In the genomic region with DNA sequence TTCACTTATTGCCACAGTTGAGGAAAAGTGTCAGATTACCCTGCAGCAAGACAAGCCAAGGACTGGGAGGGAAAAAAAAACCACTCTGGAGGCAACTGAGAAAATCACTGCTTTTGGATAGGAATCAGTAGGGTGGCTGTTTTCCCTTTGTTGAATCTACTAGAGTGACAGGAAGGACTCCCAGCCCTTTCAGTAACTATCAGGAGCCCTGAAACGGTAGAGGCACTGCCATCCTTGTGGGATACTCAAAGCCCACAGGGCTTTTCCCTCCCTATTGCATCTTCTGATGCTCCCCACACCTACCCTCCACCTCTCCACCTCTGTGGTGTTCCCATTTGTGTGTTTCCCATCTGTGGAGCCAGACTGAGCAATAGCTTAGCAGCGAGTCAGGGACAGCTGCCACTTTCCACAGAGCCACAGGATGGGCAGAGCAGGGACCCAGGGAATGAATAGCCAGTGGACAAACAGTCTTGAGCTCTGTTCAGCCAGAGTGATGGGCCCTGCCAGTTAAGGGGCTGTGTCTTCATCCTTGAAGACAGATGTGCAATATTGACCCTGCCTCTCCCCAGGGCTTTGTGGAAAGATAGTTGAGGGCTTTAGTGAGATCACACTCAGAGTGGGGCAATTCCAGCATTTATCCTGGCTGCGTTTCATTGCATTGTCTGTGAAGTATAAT, we compare ENCODE assay signal across 15 cellular contexts. TPM values are rescaled to one million over a fixed set of nuclear protein-coding genes. Genes with fewer than 3 reads are reported as not detected.
A peak's percentile ranks its signal among the peaks of the same experiment; 100 is the strongest.
DNase-seq lines count a peak whose midpoint lies in the region; ATAC-seq, FAIRE-seq and TF ChIP-seq lines count a peak whose summit lies in the region.
"Had no signal": no experiment of that assay in that cellular context is flagged by ENCODE, and none has a peak within 500 bp of the region (broad histone marks: within the 10 kb centered on the region; RNA-seq: fewer than 3 reads in every experiment).

No MANE protein-coding gene starts in this region.

- H3K27ac ChIP-seq in CD4-positive, alpha-beta T cell (ENCODE audit: low read depth, low read length): no peak overlapping the region
- H3K27ac ChIP-seq in HUES64 (ENCODE audit: low read depth, low read length): peak overlapping the region; percentile 82
- H3K27ac ChIP-seq in H1 (ENCODE audit: low read depth, low read length): peak overlapping the region; percentile 33
- H3K27ac ChIP-seq in small intestine (ENCODE audit: low read depth in 1 of 2, low read length in 1 of 2): no peak overlapping the region
- H3K27ac ChIP-seq: neutrophil, suprapubic skin had no signal

- H3K36me3 ChIP-seq in HUES64 (ENCODE audit: insufficient read depth, low read length): peaks cover 7% of the 10 kb centered on the region
- H3K36me3 ChIP-seq in H1 (ENCODE audit: control insufficient read depth in 2 of 4, insufficient read depth in 4 of 4, low read length in 3 of 4): peaks cover 0 to 8% (median 1%) of the 10 kb centered on the region in 4 experiments; a peak in 3 of 8 replicates
- peaks cover 0 to 3% of the 10 kb centered on the region in 2 donors for H3K36me3 ChIP-seq in small intestine (ENCODE audit: control insufficient read depth in 2 of 2, insufficient read depth in 2 of 2, low read length in 2 of 2)

- no peak for TF ChIP-seq EP300 in H1 (IDR thresholded peaks at IDR 0.05; ENCODE audit: borderline replicate concordance in 1 of 2, low read depth in 2 of 2, low read length in 2 of 2)

- FAIRE-seq in H1 (lab: Jason Lieb, UNC): peak; percentile 97
- FAIRE-seq in small intestine (lab: Jason Lieb, UNC): no peak

- CTCF ChIA-PET in CD4-positive, alpha-beta T cell (lab: Charles Lee): interaction anchor here (1.1 kb wide), 1 partner anchor 34 kb away, joined by 3 read pairs; no protein-coding TSS in a partner anchor
- CTCF ChIA-PET in H1 (lab: Charles Lee; ENCODE audit: partially characterized antibody): interaction anchor here (0.7 to 1.8 kb wide), 10 partner anchors 14 to 366 kb away, joined by 3 to 5 read pairs (median 3); a partner anchor contains a TSS

- TF ChIP-seq CTCF in CD4-positive, alpha-beta T cell (IDR thresholded peaks at IDR 0.05): no peak
- TF ChIP-seq CTCF in H1 (IDR thresholded peaks at IDR 0.05; ENCODE audit: control extremely low read depth in 1 of 3, insufficient read depth in 1 of 3, low read depth in 1 of 3, low read length in 3 of 3): no peak
- TF ChIP-seq CTCF in mesothelial cell of epicardium (IDR thresholded peaks at IDR 0.05; ENCODE audit: unreplicated experiment): peak; percentile 1

- no peak for DNase-seq in CD4-positive, alpha-beta T cell
- DNase-seq in H1 (ENCODE audit: low read depth in 1 of 2, low spot score in 2 of 2) (peak; percentile 10 to 53), mesothelial cell of epicardium (ENCODE audit: low spot score in 2 of 2, unreplicated experiment in 2 of 2) (no peak), small intestine (no peak)
- no peak for DNase-seq in effector memory CD8-positive, alpha-beta T cell
- DNase-seq: immature natural killer cell; NCI-H2029 treated with DMSO at 0.1 percent for 48 hours; RPMI8226; stimulated activated CD4-positive, alpha-beta T cell treated with anti-CD3 and anti-CD28 coated beads, Interleukin-2, amount 100 ng/mL, for 48 hours had no signal

- H3K79me1 ChIP-seq in H1 (ENCODE audit: low read depth, low read length): peaks cover 16% of the 10 kb centered on the region

- H3K4me1 ChIP-seq in HUES64 (ENCODE audit: insufficient read depth, low read length) (peaks cover 35% of the 10 kb centered on the region), H1 (replicated peaks in 1 of 4; ENCODE audit: control insufficient read depth in 3 of 4, insufficient read depth in 4 of 4, low read length in 3 of 4) (peaks cover 9 to 28% (median 22%) of the 10 kb centered on the region in 4 experiments), small intestine (ENCODE audit: control insufficient read depth in 2 of 2, insufficient read depth in 1 of 2, low read depth in 1 of 2, low read length in 1 of 2) (no peaks in the 10 kb centered on the region)

- no peaks in the 10 kb centered on the region for H3K27me3 Mint-ChIP-seq in CD4-positive, alpha-beta T cell
- no peaks in the 10 kb centered on the region for H3K27me3 Mint-ChIP-seq in mesothelial cell of epicardium (ENCODE audit: low read depth)
- no peaks in the 10 kb centered on the region for H3K27me3 Mint-ChIP-seq in effector memory CD8-positive, alpha-beta T cell
- H3K27me3 Mint-ChIP-seq: IgD-negative memory B cell had no signal

- H3K4me2 ChIP-seq in H1 (ENCODE audit: insufficient read depth in 1 of 2, low read depth in 2 of 2, low read length in 2 of 2): peak overlapping the region; percentile 9 to 57

- peaks cover 2% of the 10 kb centered on the region for H3K9me3 Mint-ChIP-seq in CD4-positive, alpha-beta T cell
- no peaks in the 10 kb centered on the region for H3K9me3 Mint-ChIP-seq in mesothelial cell of epicardium
- H3K9me3 Mint-ChIP-seq in effector memory CD8-positive, alpha-beta T cell: no peaks in the 10 kb centered on the region
- H3K9me3 Mint-ChIP-seq: IgD-negative memory B cell, immature natural killer cell had no signal

- peak overlapping the region; percentile 23; the same call in 1 of the 2 replicates for H3K9ac ChIP-seq in HUES64 (ENCODE audit: low read depth, low read length)
- 0 out of 7 replicates have a peak overlapping the region, but pooled peaks of 1 of the 4 experiments have one; percentile 26 for H3K9ac ChIP-seq in H1 (replicated peaks in 1 of 4; ENCODE audit: extremely low read depth in 1 of 4, low read depth in 3 of 4, low read length in 3 of 4)

- no peak for TF ChIP-seq RAD21 in H1 (IDR thresholded peaks at IDR 0.05 in 1 of 2, conservative IDR thresholded peaks at IDR 0.05 in 1 of 2; ENCODE audit: low read depth in 2 of 2, low read length in 2 of 2)

- H2BK15ac ChIP-seq in H1 (ENCODE audit: low read length): peak overlapping the region; percentile 18

- no peaks in the 10 kb centered on the region; the same call in 1 of the 2 replicates for H3K23me2 ChIP-seq in H1 (ENCODE audit: low read depth, low read length)

- peak overlapping the region; percentile 10 for H2BK120ac ChIP-seq in H1 (replicated peaks; ENCODE audit: low read depth, low read length)

- H3K18ac ChIP-seq in H1 (ENCODE audit: extremely low read depth, low read length): peak overlapping the region; percentile 73

- H3K14ac ChIP-seq in H1 (ENCODE audit: insufficient read length): no peak overlapping the region

- H2BK12ac ChIP-seq in H1 (ENCODE audit: low read depth, low read length): peak overlapping the region; percentile 43; the same call in 1 of the 2 replicates

- H3K4me1 Mint-ChIP-seq in CD4-positive, alpha-beta T cell (ENCODE audit: low read depth): peaks cover 82% of the 10 kb centered on the region
- H3K4me1 Mint-ChIP-seq in mesothelial cell of epicardium: peaks cover 3% of the 10 kb centered on the region
- peaks cover 14 to 18% of the 10 kb centered on the region in 2 donors for H3K4me1 Mint-ChIP-seq in effector memory CD8-positive, alpha-beta T cell (ENCODE audit: low read depth in 2 of 2)

- TF ChIP-seq POLR2A in H1 (IDR thresholded peaks at IDR 0.05; ENCODE audit: control extremely low read depth in 1 of 2, low read depth in 2 of 2, low read length in 2 of 2): no peak

- ATAC-seq in CD4-positive, alpha-beta T cell (ENCODE audit: poor library complexity): no peak
- no peak for ATAC-seq in effector memory CD8-positive, alpha-beta T cell (replicated peaks)
- ATAC-seq in GM21367 (IDR thresholded peaks at IDR 0.05; ENCODE audit: unreplicated experiment): no peak
- ATAC-seq in HG03175 (IDR thresholded peaks at IDR 0.05; ENCODE audit: unreplicated experiment): no peak

- H2AFZ ChIP-seq in H1 (ENCODE audit: low read length): no peak overlapping the region

- no peaks in the 10 kb centered on the region for H4K20me1 ChIP-seq in H1 (replicated peaks in 1 of 2; ENCODE audit: control insufficient read depth in 1 of 2, insufficient read depth in 2 of 2, low read length in 2 of 2)

- H4K5ac ChIP-seq in H1 (ENCODE audit: insufficient read length, low read depth, low read length): peak overlapping the region; percentile 34

- H3K27me3 ChIP-seq in CD4-positive, alpha-beta T cell (ENCODE audit: control insufficient read depth, insufficient read depth, low read length): no peaks in the 10 kb centered on the region
- H3K27me3 ChIP-seq in HUES64 (ENCODE audit: insufficient read depth, low read length) (no peaks in the 10 kb centered on the region), H1 (replicated peaks in 1 of 4; ENCODE audit: control insufficient read depth in 3 of 4, extremely low read depth in 1 of 4, insufficient read depth in 3 of 4, low read length in 3 of 4) (no peaks in the 10 kb centered on the region), small intestine (ENCODE audit: control insufficient read depth in 2 of 2, insufficient read depth in 2 of 2, low read length in 2 of 2) (no peaks in the 10 kb centered on the region)
- H3K27me3 ChIP-seq: neutrophil, suprapubic skin had no signal

- H3K4ac ChIP-seq in H1 (replicated peaks; ENCODE audit: insufficient read length, low read depth, low read length): peak overlapping the region; percentile 35

- peak overlapping the region; percentile 84 for H3K4me3 Mint-ChIP-seq in CD4-positive, alpha-beta T cell
- H3K4me3 Mint-ChIP-seq in mesothelial cell of epicardium: no peak overlapping the region
- H3K4me3 Mint-ChIP-seq in effector memory CD8-positive, alpha-beta T cell: no peak overlapping the region
- H3K4me3 Mint-ChIP-seq: IgD-negative memory B cell, immature natural killer cell had no signal

- no peaks in the 10 kb centered on the region for H3K9me3 ChIP-seq in CD4-positive, alpha-beta T cell (ENCODE audit: control insufficient read depth, low read length)
- H3K9me3 ChIP-seq in HUES64 (ENCODE audit: insufficient read depth, low read depth, low read length) (no peaks in the 10 kb centered on the region), H1 (ENCODE audit: insufficient read depth in 2 of 2, low read depth in 1 of 2, low read length in 1 of 2) (no peaks in the 10 kb centered on the region), small intestine (ENCODE audit: control insufficient read depth, low read depth) (no peaks in the 10 kb centered on the region)
- H3K9me3 ChIP-seq: neutrophil, suprapubic skin had no signal

- H2BK5ac ChIP-seq in H1 (ENCODE audit: low read depth, low read length): peak overlapping the region; percentile 84; the same call in 1 of the 2 replicates

- H4K8ac ChIP-seq in H1 (ENCODE audit: extremely low read depth, insufficient read depth, low read length): no peak overlapping the region

- H3K27ac Mint-ChIP-seq in CD4-positive, alpha-beta T cell: peak overlapping the region; percentile 96
- H3K27ac Mint-ChIP-seq in mesothelial cell of epicardium: no peak overlapping the region
- peak overlapping the region in 1 of 2 donors; percentile 29 for H3K27ac Mint-ChIP-seq in effector memory CD8-positive, alpha-beta T cell
- H3K27ac Mint-ChIP-seq: IgD-negative memory B cell, immature natural killer cell had no signal

- H3K36me3 Mint-ChIP-seq in CD4-positive, alpha-beta T cell (ENCODE audit: low read depth): peaks cover 79% of the 10 kb centered on the region
- H3K36me3 Mint-ChIP-seq in mesothelial cell of epicardium: peaks cover 17% of the 10 kb centered on the region
- peaks cover 47% of the 10 kb centered on the region for H3K36me3 Mint-ChIP-seq in effector memory CD8-positive, alpha-beta T cell (ENCODE audit: insufficient read depth)

- peak overlapping the region; percentile 36; the same call in 1 of the 2 replicates for H2BK20ac ChIP-seq in H1 (ENCODE audit: low read length)

- WGBS in HUES64: 58% methylated on average over 3 of the region's 3 CpGs
- WGBS in H1 (ENCODE audit: extremely low coverage in 1 of 2, insufficient coverage in 1 of 2, insufficient read length in 1 of 2, insufficient replicate concordance in 2 of 2, low coverage in 1 of 2, low lambda C conversion rate in 2 of 2, missing lambda C conversion rate in 1 of 2), 2 experiments: 53% methylated on average over 3 of the region's 3 CpGs; no CpG with 5 or more reads in 1 of the 2 experiments
- WGBS in small intestine, 3 donors: 88 to 96% (median 95%) methylated on average over 3 of the region's 3 CpGs

- no peak overlapping the region for H3K56ac ChIP-seq in H1 (replicated peaks; ENCODE audit: insufficient read length, low read depth, low read length)

- POLR2A ChIA-PET in CD4-positive, alpha-beta T cell (lab: Charles Lee): interaction anchor here (1.4 kb wide), 1 partner anchor 25 kb away, joined by 3 read pairs; a partner anchor contains a TSS
- POLR2A ChIA-PET in H1 (lab: Charles Lee; ENCODE audit: partially characterized antibody): interaction anchor here (0.7 to 1.5 kb wide), 4 partner anchors 8 to 17 kb away, joined by 3 to 7 read pairs (median 6); no protein-coding TSS in a partner anchor

- H3K4me3 ChIP-seq in HUES64 (ENCODE audit: low read length) (no peak overlapping the region), H1 (ENCODE audit: extremely low read depth in 1 of 4, insufficient read depth in 2 of 4, low read depth in 3 of 4, low read length in 4 of 4) (peak overlapping the region in 1 of 4 experiments; percentile 29; a peak in 1 of 8 replicates), small intestine (ENCODE audit: low read depth in 1 of 2, low read length in 2 of 2) (no peak overlapping the region)
- H3K4me3 ChIP-seq: suprapubic skin had no signal

- peaks cover 3 to 29% of the 10 kb centered on the region in 2 experiments; a peak in 3 of 4 replicates for H3K79me2 ChIP-seq in H1 (ENCODE audit: control insufficient read depth in 1 of 2, insufficient read depth in 2 of 2, low read length in 2 of 2)

- H3K23ac ChIP-seq in H1 (ENCODE audit: insufficient read length): no peak overlapping the region

- H2AK5ac ChIP-seq in H1 (ENCODE audit: low read depth, low read length): peak overlapping the region; percentile 29; the same call in 1 of the 2 replicates

- H4K91ac ChIP-seq in H1 (replicated peaks; ENCODE audit: insufficient read length, low read length): peak overlapping the region; percentile 35

- intact Hi-C loops in CD4-positive, alpha-beta T cell (cut with DNase I, micrococcal nuclease): no loop called here

RNA-seq across cellular contexts. Expression of a gene that starts 13.9 kb away (rescaled TPM):
- 10 to 100 TPM; 19.2 to 19.3 TPM for total RNA-seq in CD4-positive, alpha-beta T cell
- 17.0 TPM for polyA plus RNA-seq in HUES64 (2013, experiment 1 of 2)
- polyA plus RNA-seq in HUES64 (2013, experiment 2 of 2): 14.6 TPM
- 22.7 and 23.4 TPM in 2 replicates for total RNA-seq in H1 (2021; fragmentation: NEBNext Ultra II Directional; extraction: Animal tissue kit (Norgen Biotek cat#: 25700))
- polyA plus RNA-seq in H1 (2011; rRNA removed) (26.6 and 32.4 TPM in 2 replicates), small intestine (10 to 100 TPM in 1 of 3 donors, 1 to 10 TPM in 2; 3.2 to 10.7 (median 3.8) TPM)
- polyA plus RNA-seq in H1 (2011; cell fraction: cytosol; rRNA removed): 22.4 TPM
- polyA plus RNA-seq in H1 (2011; cell fraction: nucleus; rRNA removed): 22.1 TPM
- 15.2 to 19.3 TPM (median 17.5 TPM) in 4 replicates for polyA plus RNA-seq in H1 (2012, experiment 1 of 2)
- polyA plus RNA-seq in H1 (2012, experiment 2 of 2): 22.6 TPM
- polyA plus RNA-seq in H1 (2013, experiment 1 of 2): 21.6 TPM
- 23.3 TPM for polyA plus RNA-seq in H1 (2013, experiment 2 of 2)
- polyA minus RNA-seq in H1 (2011; rRNA and poly(A)+ RNA removed): 48.4 and 59.9 TPM in 2 replicates
- polyA minus RNA-seq in H1 (2011; cell fraction: cytosol; rRNA and poly(A)+ RNA removed): 17.0 TPM
- 24.8 TPM for polyA minus RNA-seq in H1 (2011; cell fraction: nucleus; rRNA and poly(A)+ RNA removed)
- 14.6 to 17.3 TPM (median 16.7 TPM) in 3 replicates for total RNA-seq in mesothelial cell of epicardium

RNA-seq across cellular contexts. Expression of a gene that starts 24.5 kb away (rescaled TPM):
- 10 to 100 TPM; 27.3 to 28.9 TPM for total RNA-seq in CD4-positive, alpha-beta T cell
- 35.6 TPM for polyA plus RNA-seq in HUES64 (2013, experiment 1 of 2)
- polyA plus RNA-seq in HUES64 (2013, experiment 2 of 2): 36.1 TPM
- 75.7 and 76.8 TPM in 2 replicates for total RNA-seq in H1 (2021; fragmentation: NEBNext Ultra II Directional; extraction: Animal tissue kit (Norgen Biotek cat#: 25700))
- 43.6 and 44.2 TPM in 2 replicates for polyA plus RNA-seq in H1 (2011; rRNA removed)
- polyA plus RNA-seq in H1 (2011; cell fraction: cytosol; rRNA removed): 47.2 TPM
- polyA plus RNA-seq in H1 (2011; cell fraction: nucleus; rRNA removed): 103 TPM
- polyA plus RNA-seq in H1 (2012, experiment 1 of 2): 61.6 to 68.2 TPM (median 64.5 TPM) in 4 replicates
- 6.3 TPM for polyA plus RNA-seq in H1 (2012, experiment 2 of 2)
- polyA plus RNA-seq in H1 (2013, experiment 1 of 2): 31.7 TPM
- polyA plus RNA-seq in H1 (2013, experiment 2 of 2): 28.2 TPM
- 144 and 175 TPM in 2 replicates for polyA minus RNA-seq in H1 (2011; rRNA and poly(A)+ RNA removed)
- polyA minus RNA-seq in H1 (2011; cell fraction: cytosol; rRNA and poly(A)+ RNA removed): 53.1 TPM
- polyA minus RNA-seq in H1 (2011; cell fraction: nucleus; rRNA and poly(A)+ RNA removed): 83.0 TPM
- 48.4 to 49.8 TPM (median 49.3 TPM) in 3 replicates for total RNA-seq in mesothelial cell of epicardium
- polyA plus RNA-seq in small intestine: 10 to 100 TPM; 11.3 to 20.0 (median 15.4) TPM

Comparison
In these comparisons a context has a peak if more than half of its experiments do, and no peak if none do; other contexts are left out.
1. DNase-seq: peak in H1 (2 of 2); none in CD4-positive, alpha-beta T cell (0 of 10), mesothelial cell of epicardium (0 of 2), effector memory CD8-positive, alpha-beta T cell (0 of 3) and small intestine (single experiment).
2. H3K27ac ChIP-seq: peak in HUES64 (single experiment) and H1 (single experiment); none in CD4-positive, alpha-beta T cell (single experiment) and small intestine (0 of 2).